Comparison of ENCODE assay signal across 8 cellular contexts in genomic region chr2:11743846-11744553, GRCh38. TPM values are rescaled to one million over a fixed set of nuclear protein-coding genes. Genes with fewer than 3 reads are reported as not detected.
DNase-seq lines count a peak whose midpoint lies in the region; ATAC-seq and TF ChIP-seq lines count a peak whose summit lies in the region.

No MANE protein-coding gene starts in this region.

- POLR2A ChIA-PET in CD4-positive, alpha-beta T cell (lab: Charles Lee), result interaction anchor here (0.6 to 2.1 kb wide), 6 partner anchors 8 to 50 kb away, joined by 3 to 14 read pairs (median 4); no protein-coding TSS in a partner anchor

- H3K27ac ChIP-seq in CD4-positive, alpha-beta T cell (ENCODE audit: low read depth, low read length), result no peak overlapping the region

- peak overlapping the region; percentile 76 for H3K27ac Mint-ChIP-seq in CD4-positive, alpha-beta T cell
- H3K27ac Mint-ChIP-seq in dendritic cell treated with granulocyte-macrophage colony-stimulating factor and Interleukin-4, amounts not matched to agents 40 ng/mL and 50 ng/mL, for 4 days, result peak overlapping the region; percentile 82

- no peaks in the 10 kb centered on the region for H3K9me3 ChIP-seq in CD4-positive, alpha-beta T cell (ENCODE audit: control insufficient read depth, low read length)

- no peaks in the 10 kb centered on the region for H3K27me3 Mint-ChIP-seq in CD4-positive, alpha-beta T cell
- peaks cover 12% of the 10 kb centered on the region for H3K27me3 Mint-ChIP-seq in dendritic cell treated with granulocyte-macrophage colony-stimulating factor and Interleukin-4, amounts not matched to agents 40 ng/mL and 50 ng/mL, for 4 days

- no peaks in the 10 kb centered on the region for H3K9me3 Mint-ChIP-seq in CD4-positive, alpha-beta T cell
- no peaks in the 10 kb centered on the region for H3K9me3 Mint-ChIP-seq in dendritic cell treated with granulocyte-macrophage colony-stimulating factor and Interleukin-4, amounts not matched to agents 40 ng/mL and 50 ng/mL, for 4 days

- H3K36me3 Mint-ChIP-seq in CD4-positive, alpha-beta T cell (ENCODE audit: low read depth), result no peaks in the 10 kb centered on the region
- H3K36me3 Mint-ChIP-seq in dendritic cell treated with granulocyte-macrophage colony-stimulating factor and Interleukin-4, amounts not matched to agents 40 ng/mL and 50 ng/mL, for 4 days (ENCODE audit: low read depth), result no peaks in the 10 kb centered on the region

- no peaks in the 10 kb centered on the region for H3K27me3 ChIP-seq in CD4-positive, alpha-beta T cell (ENCODE audit: control insufficient read depth, insufficient read depth, low read length)

- WGBS in lower leg skin, 2 donors, result 15 to 19% methylated on average over 10 of the region's 10 CpGs

- peak; percentile 30 for ATAC-seq in CD4-positive, alpha-beta T cell (ENCODE audit: poor library complexity)
- ATAC-seq in GM19463 (IDR thresholded peaks at IDR 0.05; ENCODE audit: unreplicated experiment), result peak; percentile 58
- ATAC-seq in HG03571 (IDR thresholded peaks at IDR 0.05; ENCODE audit: unreplicated experiment), result peak; percentile 50

- no peak for TF ChIP-seq POLR2A in lower leg skin (IDR thresholded peaks at IDR 0.05)

- H3K4me1 Mint-ChIP-seq in CD4-positive, alpha-beta T cell (ENCODE audit: low read depth), result peaks cover 54% of the 10 kb centered on the region
- H3K4me1 Mint-ChIP-seq in dendritic cell treated with granulocyte-macrophage colony-stimulating factor and Interleukin-4, amounts not matched to agents 40 ng/mL and 50 ng/mL, for 4 days (ENCODE audit: low read depth), result peaks cover 64% of the 10 kb centered on the region

- no peak for TF ChIP-seq CTCF in CD4-positive, alpha-beta T cell (IDR thresholded peaks at IDR 0.05)
- TF ChIP-seq CTCF in lower leg skin (IDR thresholded peaks at IDR 0.05), result no peak

- H3K4me3 Mint-ChIP-seq in CD4-positive, alpha-beta T cell, result peak overlapping the region; percentile 78
- peak overlapping the region; percentile 45 for H3K4me3 Mint-ChIP-seq in dendritic cell treated with granulocyte-macrophage colony-stimulating factor and Interleukin-4, amounts not matched to agents 40 ng/mL and 50 ng/mL, for 4 days

- DNase-seq in CD4-positive, alpha-beta T cell, result peak; percentile 43 to 67 (median 56)
- DNase-seq in NCI-H748 treated with DMSO at 0.1 percent for 48 hours (lab: John Stamatoyannopoulos, UW) (peak; percentile 67), lower leg skin (ENCODE audit: low spot score in 2 of 2) (peak; percentile 93 to 98)
- peak; percentile 62 for DNase-seq in activated CD4-positive, alpha-beta T cell treated with anti-CD3 and anti-CD28 coated beads, Interleukin-2, amount 50 U/mL, for 1 hour
- peak; percentile 66 to 74 for DNase-seq in stimulated activated CD4-positive, alpha-beta T cell treated with anti-CD3 and anti-CD28 coated beads, Interleukin-4, amount 100 ng/mL, for 4 hours

- H3K4me3 ChIP-seq in lower leg skin (ENCODE audit: low read depth, poor library complexity, severe bottlenecking), result no peak overlapping the region

- intact Hi-C loops in CD4-positive, alpha-beta T cell (cut with DNase I, micrococcal nuclease), result loop anchor here (2.0 to 10.0 kb wide), 2 partner anchors 51 to 399 kb away; partner anchors contain the start of gene ROCK2 (in 1 of the 2)
- intact Hi-C loops in dendritic cell treated with granulocyte-macrophage colony-stimulating factor and Interleukin-4, amounts not matched to agents 40 ng/mL and 50 ng/mL, for 4 days (cut with micrococcal nuclease), result loop anchor here (2.0 to 10.0 kb wide), 3 partner anchors 45 to 399 kb away; partner anchors contain the start of genes E2F6 and ROCK2
- intact Hi-C loops in lower leg skin (cut with DNase I; ENCODE audit: low total_unique reads), result no loop called here

- CTCF ChIA-PET in CD4-positive, alpha-beta T cell (lab: Charles Lee), result interaction anchor here (0.6 to 3.8 kb wide), 5 partner anchors 10 to 57 kb away, joined by 3 to 14 read pairs (median 5); no protein-coding TSS in a partner anchor

RNA-seq across cellular contexts. Expression of gene LPIN1, which starts 2.4 kb away (rescaled TPM):
- total RNA-seq in CD4-positive, alpha-beta T cell, result 100 to 1,000 TPM; 115 to 128 TPM
- 10 to 100 TPM; 15.6 to 45.8 (median 35.0) TPM for total RNA-seq in lower leg skin
